In the genomic region with DNA sequence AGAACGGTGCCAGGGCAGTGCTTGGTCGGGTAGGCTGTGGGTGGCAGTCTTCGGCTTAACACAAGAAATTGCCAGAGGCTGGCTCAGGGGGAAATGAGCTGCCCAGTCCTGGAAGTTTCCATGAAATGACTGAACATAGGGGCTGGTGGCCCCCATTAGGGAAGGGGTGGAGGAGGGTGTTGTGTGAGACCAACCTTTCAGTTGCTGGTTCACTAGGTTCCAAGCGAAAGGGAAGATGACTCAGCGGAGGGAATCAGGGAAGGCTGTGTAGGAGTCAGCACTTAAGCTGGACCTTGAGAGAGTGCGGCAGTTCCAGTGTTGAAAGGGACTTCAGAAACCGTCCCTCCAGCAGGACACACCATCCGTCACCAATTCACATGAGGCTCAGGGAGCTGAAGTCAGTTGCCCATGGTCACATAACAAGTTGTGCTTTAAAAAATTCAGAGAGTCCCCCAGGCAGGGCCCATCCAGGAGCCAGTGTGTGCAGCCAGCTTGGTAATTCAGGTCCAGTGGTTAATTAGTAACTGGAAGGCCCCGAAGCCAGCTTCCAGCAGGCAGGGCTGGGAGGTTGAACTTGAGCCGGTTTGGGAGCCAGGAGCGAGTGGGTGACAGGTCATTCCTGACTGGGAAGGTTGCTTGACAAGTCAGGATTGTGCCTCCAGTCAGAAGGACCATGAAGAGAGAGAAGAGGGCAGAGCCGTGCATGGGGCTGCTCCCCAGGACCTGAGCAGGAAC, we compare ENCODE assay signal across 12 cellular contexts. TPM values are rescaled to one million over a fixed set of nuclear protein-coding genes. Genes with fewer than 3 reads are reported as not detected.
DNase-seq lines count a peak whose midpoint lies in the region; FAIRE-seq lines count a peak whose summit lies in the region.
"Had no signal": no experiment of that assay in that cellular context is flagged by ENCODE, and none has a peak within 500 bp of the region (broad histone marks: within the 10 kb centered on the region; RNA-seq: fewer than 3 reads in every experiment).

A gene (plus strand): TSS at position 616 of the 735 bp plus-strand sequence. CDS start 7,469 bp downstream, outside the sequence.

- no peak for FAIRE-seq in small intestine (lab: Jason Lieb, UNC)

- WGBS in small intestine, 3 donors = 17 to 59% (median 30%) methylated on average over 12 of the region's 12 CpGs

- H3K27me3 ChIP-seq in small intestine (ENCODE audit: control insufficient read depth in 2 of 2, insufficient read depth in 2 of 2, low read length in 2 of 2) = no peaks in the 10 kb centered on the region
- no peaks in the 10 kb centered on the region for H3K27me3 ChIP-seq in HAP-1 (ENCODE audit: low read depth)

- peaks cover 0 to 2% of the 10 kb centered on the region in 2 donors for H3K4me1 ChIP-seq in small intestine (ENCODE audit: control insufficient read depth in 2 of 2, insufficient read depth in 1 of 2, low read depth in 1 of 2, low read length in 1 of 2)
- no peaks in the 10 kb centered on the region for H3K4me1 ChIP-seq in HAP-1

- in situ Hi-C loops in HAP-1 (cut with MboI; ENCODE audit: low sequenced_read_pairs) = no loop called here

- H3K36me3 ChIP-seq in small intestine (ENCODE audit: control insufficient read depth in 2 of 2, insufficient read depth in 2 of 2, low read length in 2 of 2) (no peaks in the 10 kb centered on the region), HAP-1 (replicated peaks) (no peaks in the 10 kb centered on the region)

- H3K4me3 ChIP-seq in small intestine (ENCODE audit: low read depth in 1 of 2, low read length in 2 of 2) (peak within 1 kb of the TSS in 1 of 2 donors; percentile 59), HAP-1 (no peak within 1 kb of the TSS)

- H3K9me3 ChIP-seq in small intestine (ENCODE audit: control insufficient read depth, low read depth) (no peaks in the 10 kb centered on the region), HAP-1 (no peaks in the 10 kb centered on the region)

- H3K27ac ChIP-seq in small intestine (ENCODE audit: low read depth in 1 of 2, low read length in 1 of 2) = peak within 1 kb of the TSS; percentile 91 to 95
- H3K27ac ChIP-seq: RWPE1 had no signal

- DNase-seq in HK-2 (ENCODE audit: unreplicated experiment) (peak; percentile 92), astrocyte of the hippocampus (ENCODE audit: low read depth, low spot score) (peak; percentile 50), left kidney (ENCODE audit: low read depth, low spot score) (peak; percentile 90), small intestine (peak; percentile 95), NCI-H1694 (lab: John Stamatoyannopoulos, UW) (no peak), HAP-1 (ENCODE audit: low spot score in 2 of 2) (no peak)
- no peak for DNase-seq in stimulated activated CD8-positive, alpha-beta memory T cell treated with anti-CD3 and anti-CD28 coated beads, Interleukin-4, amount 100 ng/mL, for 48 hours
- no peak for DNase-seq in stimulated activated naive CD4-positive, alpha-beta T cell (lab: John Stamatoyannopoulos, UW)
- DNase-seq: activated CD4-positive, alpha-beta memory T cell treated with anti-CD3 and anti-CD28 coated beads, Interleukin-2, amount 10 ng/mL, durations not matched to agents 7 days and 5 days; NCI-H1436; retina had no signal

RNA-seq across cellular contexts. Expression of the gene that starts here (rescaled TPM):
- 10 to 100 TPM; 17.6 to 81.9 (median 28.4) TPM for polyA plus RNA-seq in small intestine

Comparison
In these comparisons a context has a peak if more than half of its experiments do, and no peak if none do; other contexts are left out.
1. DNase-seq: peak in HK-2 (single experiment), astrocyte of the hippocampus (single experiment), left kidney (single experiment) and small intestine (single experiment); none in NCI-H1694 (single experiment), stimulated activated CD8-positive, alpha-beta memory T cell treated with anti-CD3 and anti-CD28 coated beads, Interleukin-4, amount 100 ng/mL, for 48 hours (single experiment), HAP-1 (0 of 2) and stimulated activated naive CD4-positive, alpha-beta T cell (0 of 6).